In genomic region chr2:50754514-50754913, GRCh38 we compare ENCODE assay signal across 31 cellular contexts.
"Had no signal": no experiment of that assay in that cellular context is flagged by ENCODE, and none has a peak within 500 bp of the region (broad histone marks: within the 10 kb centered on the region; RNA-seq: fewer than 3 reads in every experiment).

No MANE protein-coding gene starts in this region.

- H3K27ac Mint-ChIP-seq: activated CD4-positive, alpha-beta memory T cell treated with anti-CD3 and anti-CD28 coated beads, Interleukin-2, amount 10 ng/mL, durations not matched to agents 7 days and 5 days; activated CD4-positive, alpha-beta T cell treated with anti-CD3 and anti-CD28 coated beads, Interleukin-2, amount 10 ng/mL, durations not matched to agents 7 days and 5 days; activated naive CD4-positive, alpha-beta T cell treated with anti-CD3 and anti-CD28 coated beads, Interleukin-2, amount 50 U/mL, for 24 hours; activated naive CD8-positive, alpha-beta T cell treated with anti-CD3 and anti-CD28 coated beads, Interleukin-2, amount 50 U/mL, for 24 hours; activated T-helper 17 cell treated with anti-CD3 and anti-CD28 coated beads, Interleukin-2, amount 50 U/mL, for 72 hours; endodermal cell; nephron progenitor cell; stimulated activated memory B cell treated with anti-CD40 and anti-IgM and Interleukin-4, amounts not matched to agents 10 μg/mL and 1 μg/mL and 100 μg/mL, for 72 hours; stimulated activated naive CD8-positive, alpha-beta T cell treated with anti-CD3 and anti-CD28 coated beads, Interleukin-15, amount 100 ng/mL, for 72 hours; T-helper 17 cell had no signal

- H3K27ac ChIP-seq: foreskin keratinocyte, heart right ventricle, neutrophil, ovary, prostate gland, skin epidermis, thyroid gland, upper lobe of right lung had no signal

- H3K9me3 ChIP-seq: heart right ventricle, neutrophil, ovary, prostate gland, thyroid gland, upper lobe of right lung had no signal

- H3K9me3 Mint-ChIP-seq: activated CD4-positive, alpha-beta memory T cell treated with anti-CD3 and anti-CD28 coated beads, Interleukin-2, amount 10 ng/mL, durations not matched to agents 7 days and 5 days; activated CD4-positive, alpha-beta T cell treated with anti-CD3 and anti-CD28 coated beads, Interleukin-2, amount 10 ng/mL, durations not matched to agents 7 days and 5 days; activated naive CD8-positive, alpha-beta T cell treated with anti-CD3 and anti-CD28 coated beads, Interleukin-2, amount 50 U/mL, for 24 hours; endodermal cell; nephron progenitor cell; stimulated activated memory B cell treated with anti-CD40 and anti-IgM and Interleukin-4, amounts not matched to agents 10 μg/mL and 1 μg/mL and 100 μg/mL, for 72 hours had no signal

- H3K4me1 Mint-ChIP-seq: activated CD4-positive, alpha-beta memory T cell treated with anti-CD3 and anti-CD28 coated beads, Interleukin-2, amount 10 ng/mL, durations not matched to agents 7 days and 5 days; activated CD4-positive, alpha-beta T cell treated with anti-CD3 and anti-CD28 coated beads, Interleukin-2, amount 10 ng/mL, durations not matched to agents 7 days and 5 days; activated naive CD4-positive, alpha-beta T cell treated with anti-CD3 and anti-CD28 coated beads, Interleukin-2, amount 50 U/mL, for 24 hours; activated naive CD8-positive, alpha-beta T cell treated with anti-CD3 and anti-CD28 coated beads, Interleukin-2, amount 50 U/mL, for 24 hours; activated T-helper 17 cell treated with anti-CD3 and anti-CD28 coated beads, Interleukin-2, amount 50 U/mL, for 72 hours; nephron progenitor cell; stimulated activated memory B cell treated with anti-CD40 and anti-IgM and Interleukin-4, amounts not matched to agents 10 μg/mL and 1 μg/mL and 100 μg/mL, for 72 hours; stimulated activated naive CD8-positive, alpha-beta T cell treated with anti-CD3 and anti-CD28 coated beads, Interleukin-15, amount 100 ng/mL, for 72 hours; T-helper 17 cell had no signal

- H3K27me3 Mint-ChIP-seq: activated CD4-positive, alpha-beta memory T cell treated with anti-CD3 and anti-CD28 coated beads, Interleukin-2, amount 10 ng/mL, durations not matched to agents 7 days and 5 days; activated CD4-positive, alpha-beta T cell treated with anti-CD3 and anti-CD28 coated beads, Interleukin-2, amount 10 ng/mL, durations not matched to agents 7 days and 5 days; activated naive CD4-positive, alpha-beta T cell treated with anti-CD3 and anti-CD28 coated beads, Interleukin-2, amount 50 U/mL, for 24 hours; activated naive CD8-positive, alpha-beta T cell treated with anti-CD3 and anti-CD28 coated beads, Interleukin-2, amount 50 U/mL, for 24 hours; activated T-helper 17 cell treated with anti-CD3 and anti-CD28 coated beads, Interleukin-2, amount 50 U/mL, for 72 hours; stimulated activated memory B cell treated with anti-CD40 and anti-IgM and Interleukin-4, amounts not matched to agents 10 μg/mL and 1 μg/mL and 100 μg/mL, for 72 hours; stimulated activated naive CD8-positive, alpha-beta T cell treated with anti-CD3 and anti-CD28 coated beads, Interleukin-15, amount 100 ng/mL, for 72 hours; T-helper 17 cell had no signal

- H3K4me1 ChIP-seq: foreskin keratinocyte, heart right ventricle, prostate gland, thyroid gland, upper lobe of right lung had no signal

- H3K4me3 ChIP-seq: heart right ventricle, ovary, prostate gland, skin epidermis, thyroid gland, upper lobe of right lung had no signal

- H3K27me3 ChIP-seq: heart right ventricle, neutrophil, ovary, thyroid gland, upper lobe of right lung had no signal

- H3K4me3 Mint-ChIP-seq: activated CD4-positive, alpha-beta memory T cell treated with anti-CD3 and anti-CD28 coated beads, Interleukin-2, amount 10 ng/mL, durations not matched to agents 7 days and 5 days; activated CD4-positive, alpha-beta T cell treated with anti-CD3 and anti-CD28 coated beads, Interleukin-2, amount 10 ng/mL, durations not matched to agents 7 days and 5 days; activated naive CD4-positive, alpha-beta T cell treated with anti-CD3 and anti-CD28 coated beads, Interleukin-2, amount 50 U/mL, for 24 hours; activated naive CD8-positive, alpha-beta T cell treated with anti-CD3 and anti-CD28 coated beads, Interleukin-2, amount 50 U/mL, for 24 hours; activated T-cell treated with anti-CD3 and anti-CD28 coated beads, Interleukin-2, amount 50 U/mL, for 4 hours; activated T-helper 17 cell treated with anti-CD3 and anti-CD28 coated beads, Interleukin-2, amount 50 U/mL, for 72 hours; endodermal cell; nephron progenitor cell; stimulated activated memory B cell treated with anti-CD40 and anti-IgM and Interleukin-4, amounts not matched to agents 10 μg/mL and 1 μg/mL and 100 μg/mL, for 72 hours; stimulated activated naive CD8-positive, alpha-beta T cell treated with anti-CD3 and anti-CD28 coated beads, Interleukin-15, amount 100 ng/mL, for 72 hours; T-helper 17 cell had no signal

- H3K36me3 Mint-ChIP-seq: activated naive CD4-positive, alpha-beta T cell treated with anti-CD3 and anti-CD28 coated beads, Interleukin-2, amount 50 U/mL, for 24 hours; stimulated activated memory B cell treated with anti-CD40 and anti-IgM and Interleukin-4, amounts not matched to agents 10 μg/mL and 1 μg/mL and 100 μg/mL, for 72 hours had no signal

- ATAC-seq: activated naive CD8-positive, alpha-beta T cell treated with anti-CD3 and anti-CD28 coated beads, Interleukin-2, amount 50 U/mL, for 24 hours; activated T-cell treated with anti-CD3 and anti-CD28 coated beads, Interleukin-2, amount 50 U/mL, for 4 hours; activated T-helper 17 cell treated with anti-CD3 and anti-CD28 coated beads, Interleukin-2, amount 50 U/mL, for 72 hours; esophagus mucosa; foreskin keratinocyte; heart right ventricle; left cardiac atrium; left ventricle myocardium superior; sciatic nerve; stimulated activated memory B cell treated with anti-CD40 and anti-IgM and Interleukin-4, amounts not matched to agents 10 μg/mL and 1 μg/mL and 100 μg/mL, for 72 hours; stimulated activated naive CD8-positive, alpha-beta T cell treated with anti-CD3 and anti-CD28 coated beads, Interleukin-15, amount 100 ng/mL, for 72 hours; T-helper 17 cell; upper lobe of right lung had no signal

- H3K36me3 ChIP-seq: heart right ventricle, neutrophil, ovary, prostate gland, thyroid gland, upper lobe of right lung had no signal

- DNase-seq: activated CD4-positive, alpha-beta memory T cell treated with anti-CD3 and anti-CD28 coated beads, Interleukin-2, amount 10 ng/mL, durations not matched to agents 7 days and 5 days; activated CD4-positive, alpha-beta T cell treated with anti-CD3 and anti-CD28 coated beads, Interleukin-2, amount 10 ng/mL, durations not matched to agents 7 days and 5 days; activated CD4-positive, CD25-positive, alpha-beta regulatory T cell treated with anti-CD3 and anti-CD28 coated beads, Interleukin-2, amount 50 U/mL, for 72 hours; activated gamma-delta T cell treated with Interleukin-2 at 50 U/mL for 16 hours; activated naive CD8-positive, alpha-beta T cell treated with anti-CD3 and anti-CD28 coated beads, Interleukin-2, amount 50 U/mL, for 24 hours; activated T-cell treated with anti-CD3 and anti-CD28 coated beads, Interleukin-2, amount 50 U/mL, for 4 hours; cortex of kidney; endodermal cell; foreskin keratinocyte; heart right ventricle; islet precursor cell; left ventricle myocardium superior; nephron progenitor cell; ovary; retina; stimulated activated CD4-positive, alpha-beta T cell treated with anti-CD3 and anti-CD28 coated beads, Interleukin-4, amount 100 ng/mL, for 4 hours; stimulated activated CD8-positive, alpha-beta memory T cell treated with anti-CD3 and anti-CD28 coated beads, Interleukin-4, amount 100 ng/mL, for 48 hours; stimulated activated naive CD8-positive, alpha-beta T cell treated with anti-CD3 and anti-CD28 coated beads, Interleukin-15, amount 100 ng/mL, for 72 hours; T-helper 17 cell; T1000; thyroid gland; upper lobe of right lung had no signal
